In the genomic region with DNA sequence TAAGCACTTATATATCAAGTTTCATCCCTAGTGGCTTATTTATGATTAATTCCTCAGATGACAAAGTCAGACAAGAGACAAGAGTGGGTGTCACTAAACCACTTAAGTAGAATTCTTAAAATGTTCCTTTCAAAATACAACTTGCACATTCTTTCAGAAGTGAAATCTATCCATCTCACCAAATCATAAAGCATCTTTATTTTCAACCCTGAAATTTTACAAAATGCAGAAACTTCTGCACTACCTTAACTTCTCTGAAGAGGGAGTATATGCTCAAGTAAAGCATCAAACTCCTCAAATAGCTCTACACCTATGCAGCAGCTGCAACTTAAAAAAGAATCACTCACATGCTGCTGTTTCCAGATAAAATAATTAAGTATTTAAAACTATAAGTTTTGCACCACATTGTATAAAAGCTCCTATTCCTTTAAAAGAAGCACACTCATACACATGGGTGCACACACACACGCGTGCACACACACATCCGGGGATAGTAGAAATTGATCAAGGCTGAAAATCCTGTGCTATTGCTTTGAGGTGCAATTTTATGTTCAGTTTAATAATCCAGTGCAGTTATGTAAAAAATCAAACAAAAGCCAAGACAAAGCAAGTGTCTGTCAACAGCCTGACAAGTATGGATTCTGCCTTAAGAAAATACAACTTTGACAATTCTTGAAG, we compare ENCODE assay signal across 9 cellular contexts.
DNase-seq lines count a peak whose midpoint lies in the region; ATAC-seq and TF ChIP-seq lines count a peak whose summit lies in the region.
"Had no signal": no experiment of that assay in that cellular context is flagged by ENCODE, and none has a peak within 500 bp of the region (broad histone marks: within the 10 kb centered on the region; RNA-seq: fewer than 3 reads in every experiment).

No MANE protein-coding gene starts in this region.

- H3K27ac Mint-ChIP-seq in memory B cell = no peak overlapping the region

- intact Hi-C loops in posterior cingulate gyrus (cut with DNase I) = loop anchor here (5.0 to 10.0 kb wide), 3 partner anchors 69 to 1231 kb away; no protein-coding TSS in a partner anchor

- in situ Hi-C loops in astrocyte of the spinal cord (cut with HindIII; ENCODE audit: low sequenced_read_pairs) = no loop called here

- ATAC-seq in GM19023 (IDR thresholded peaks at IDR 0.05; ENCODE audit: unreplicated experiment) = peak; percentile 54
- ATAC-seq in memory B cell (ENCODE audit: low read depth) = peak; percentile 73

- peaks cover 2% of the 10 kb centered on the region for H3K4me1 Mint-ChIP-seq in memory B cell

- H3K4me3 ChIP-seq in astrocyte of the spinal cord (ENCODE audit: low read depth, low read length) = no peak overlapping the region
- H3K4me3 ChIP-seq: HAP-1 had no signal

- H3K36me3 Mint-ChIP-seq in memory B cell = no peaks in the 10 kb centered on the region

- no peaks in the 10 kb centered on the region for H3K9me3 Mint-ChIP-seq in memory B cell

- H3K27me3 Mint-ChIP-seq in memory B cell = no peaks in the 10 kb centered on the region

- no peak overlapping the region for H3K4me3 Mint-ChIP-seq in memory B cell

- DNase-seq in AML-193 (lab: John Stamatoyannopoulos, UW) = peak; percentile 41 to 46
- peak; percentile 44 for DNase-seq in LHCN-M2 (ENCODE audit: low read depth)
- peak; percentile 56 for DNase-seq in astrocyte of the spinal cord (ENCODE audit: low read depth, low spot score)
- DNase-seq in memory B cell (ENCODE audit: low spot score in 2 of 2) = no peak
- DNase-seq in T1000 (lab: John Stamatoyannopoulos, UW) = no peak
- DNase-seq in foreskin melanocyte = no peak
- DNase-seq in posterior cingulate gyrus = no peak

- TF ChIP-seq CTCF in astrocyte of the spinal cord (IDR thresholded peaks at IDR 0.05; ENCODE audit: low read depth, low read length) = peak; percentile 60

Comparison
In these comparisons a context has a peak if more than half of its experiments do, and no peak if none do; other contexts are left out.
1. DNase-seq: peak in AML-193 (2 of 2), LHCN-M2 (single experiment) and astrocyte of the spinal cord (single experiment); none in memory B cell (0 of 2), T1000 (single experiment), foreskin melanocyte (single experiment) and posterior cingulate gyrus (0 of 10).